Comparison of ENCODE assay signal across 13 cellular contexts in the genomic region with DNA sequence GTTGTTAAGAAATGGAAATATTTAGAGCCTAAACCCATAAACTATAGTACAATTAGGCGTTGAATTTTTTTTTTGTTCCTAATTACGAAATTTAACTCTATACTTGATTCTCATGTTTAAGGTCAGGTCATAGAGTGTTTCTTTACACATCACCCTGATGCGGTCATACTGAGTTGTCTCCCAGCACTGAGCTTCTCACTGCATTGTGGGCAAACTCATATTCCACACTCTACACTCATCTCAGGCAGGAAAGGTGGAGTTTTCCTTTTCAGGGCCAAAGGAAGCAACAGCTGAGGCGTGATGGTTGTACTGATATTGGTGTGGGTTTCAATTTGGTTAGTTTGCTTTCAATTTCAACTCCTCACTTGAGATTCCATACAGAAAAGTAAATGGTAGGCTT.
DNase-seq lines count a peak whose midpoint lies in the region; ATAC-seq and TF ChIP-seq lines count a peak whose summit lies in the region.
"Had no signal": no experiment of that assay in that cellular context is flagged by ENCODE, and none has a peak within 500 bp of the region (broad histone marks: within the 10 kb centered on the region; RNA-seq: fewer than 3 reads in every experiment).

No MANE protein-coding gene starts in this region.

- H3K27ac ChIP-seq in AG04450 (ENCODE audit: low read depth, low read length) = peak overlapping the region; percentile 89
- H3K27ac ChIP-seq in SJSA1 = peak overlapping the region; percentile 98
- H3K27ac ChIP-seq: HL-60, neural progenitor cell had no signal

- peaks cover 4% of the 10 kb centered on the region for H3K9me3 Mint-ChIP-seq in activated T-cell treated with anti-CD3 and anti-CD28 coated beads, Interleukin-2, amount 50 U/mL, for 4 hours
- no peaks in the 10 kb centered on the region for H3K9me3 Mint-ChIP-seq in stimulated activated naive CD8-positive, alpha-beta T cell treated with anti-CD3 and anti-CD28 coated beads, Interleukin-15, amount 100 ng/mL, for 72 hours
- H3K9me3 Mint-ChIP-seq: GM23338 had no signal

- H3K36me3 Mint-ChIP-seq in activated T-cell treated with anti-CD3 and anti-CD28 coated beads, Interleukin-2, amount 50 U/mL, for 4 hours (ENCODE audit: insufficient read depth) = no peaks in the 10 kb centered on the region

- POLR2A ChIA-PET in AG04450 (lab: Yijun Ruan, JAX) = interaction anchor here (0.6 to 1.5 kb wide), 2 partner anchors 76 to 487 kb away, joined by 4 to 5 read pairs; partner anchors contain the start of gene FAT4

- DNase-seq in AG04450 (ENCODE audit: low read depth, low spot score) = peak; percentile 41
- peak in 1 of 2 experiments; percentile 66 for DNase-seq in SJSA1 (ENCODE audit: low read depth in 1 of 2, low spot score in 2 of 2)
- peak; percentile 93 for DNase-seq in fibroblast of mammary gland (ENCODE audit: low read depth)
- DNase-seq in non-pigmented ciliary epithelial cell (ENCODE audit: low read depth) = peak; percentile 67
- DNase-seq in T-helper 9 cell = no peak
- DNase-seq in activated T-cell treated with anti-CD3 and anti-CD28 coated beads, Interleukin-2, amount 50 U/mL, for 4 hours = no peak
- no peak for DNase-seq in stimulated activated naive CD8-positive, alpha-beta T cell treated with anti-CD3 and anti-CD28 coated beads, Interleukin-15, amount 100 ng/mL, for 72 hours
- DNase-seq in mesenteric fat pad (ENCODE audit: low spot score) = no peak
- DNase-seq: BE2C, NCI-H1930 had no signal

- H3K4me1 ChIP-seq in SJSA1 (replicated peaks) = peaks cover 58% of the 10 kb centered on the region
- H3K4me1 ChIP-seq: neural progenitor cell had no signal

- H3K36me3 ChIP-seq in SJSA1 = 0 out of 2 replicates have a peak, but pooled peaks cover 3% of the 10 kb centered on the region
- H3K36me3 ChIP-seq: BE2C, neural progenitor cell had no signal

- H3K27me3 ChIP-seq in AG04450 (ENCODE audit: control insufficient read depth, insufficient read depth, low read length) = no peaks in the 10 kb centered on the region
- H3K27me3 ChIP-seq in SJSA1 (replicated peaks) = no peaks in the 10 kb centered on the region
- H3K27me3 ChIP-seq: BE2C, neural progenitor cell had no signal

- no peak for ATAC-seq in activated T-cell treated with anti-CD3 and anti-CD28 coated beads, Interleukin-2, amount 50 U/mL, for 4 hours
- no peak for ATAC-seq in stimulated activated naive CD8-positive, alpha-beta T cell treated with anti-CD3 and anti-CD28 coated beads, Interleukin-15, amount 100 ng/mL, for 72 hours
- ATAC-seq: GM23338 had no signal

- H3K4me1 Mint-ChIP-seq in activated T-cell treated with anti-CD3 and anti-CD28 coated beads, Interleukin-2, amount 50 U/mL, for 4 hours (ENCODE audit: low read depth) = no peaks in the 10 kb centered on the region
- no peaks in the 10 kb centered on the region for H3K4me1 Mint-ChIP-seq in stimulated activated naive CD8-positive, alpha-beta T cell treated with anti-CD3 and anti-CD28 coated beads, Interleukin-15, amount 100 ng/mL, for 72 hours
- H3K4me1 Mint-ChIP-seq: neural progenitor cell had no signal

- no peak overlapping the region for H3K27ac Mint-ChIP-seq in stimulated activated naive CD8-positive, alpha-beta T cell treated with anti-CD3 and anti-CD28 coated beads, Interleukin-15, amount 100 ng/mL, for 72 hours
- H3K27ac Mint-ChIP-seq: GM23338, neural progenitor cell had no signal

- H3K9me3 ChIP-seq in AG04450 (ENCODE audit: control insufficient read depth, insufficient read depth, low read length) (no peaks in the 10 kb centered on the region), SJSA1 (replicated peaks) (no peaks in the 10 kb centered on the region)
- H3K9me3 ChIP-seq: BE2C had no signal

- H3K27me3 Mint-ChIP-seq in activated T-cell treated with anti-CD3 and anti-CD28 coated beads, Interleukin-2, amount 50 U/mL, for 4 hours (ENCODE audit: low read depth) = no peaks in the 10 kb centered on the region
- no peaks in the 10 kb centered on the region for H3K27me3 Mint-ChIP-seq in stimulated activated naive CD8-positive, alpha-beta T cell treated with anti-CD3 and anti-CD28 coated beads, Interleukin-15, amount 100 ng/mL, for 72 hours

- no peak overlapping the region for H3K4me3 Mint-ChIP-seq in activated T-cell treated with anti-CD3 and anti-CD28 coated beads, Interleukin-2, amount 50 U/mL, for 4 hours
- no peak overlapping the region for H3K4me3 Mint-ChIP-seq in stimulated activated naive CD8-positive, alpha-beta T cell treated with anti-CD3 and anti-CD28 coated beads, Interleukin-15, amount 100 ng/mL, for 72 hours
- H3K4me3 Mint-ChIP-seq: GM23338, neural progenitor cell had no signal

- CTCF ChIA-PET in AG04450 (lab: Charles Lee) = interaction anchor here (0.6 to 1.0 kb wide), 2 partner anchors 76 to 1194 kb away, joined by 3 to 5 read pairs; no protein-coding TSS in a partner anchor

- H3K4me3 ChIP-seq in AG04450 (ENCODE audit: low read depth, low read length) (peak overlapping the region; percentile 23), SJSA1 (peak overlapping the region; percentile 2), fibroblast of mammary gland (ENCODE audit: control insufficient read depth, low read depth, low read length) (peak overlapping the region; percentile 24)
- H3K4me3 ChIP-seq: GM23338, neural progenitor cell had no signal

- TF ChIP-seq CTCF in AG04450 (IDR thresholded peaks at IDR 0.05; ENCODE audit: low read depth, low read length) = no peak
- TF ChIP-seq CTCF in fibroblast of mammary gland (conservative IDR thresholded peaks at IDR 0.05; ENCODE audit: control insufficient read depth, insufficient read depth, low read depth, low read length) = no peak

Comparison
In these comparisons a context has a peak if more than half of its experiments do, and no peak if none do; other contexts are left out.
1. DNase-seq: peak in AG04450 (single experiment), fibroblast of mammary gland (single experiment) and non-pigmented ciliary epithelial cell (single experiment); none in T-helper 9 cell (single experiment), activated T-cell treated with anti-CD3 and anti-CD28 coated beads, Interleukin-2, amount 50 U/mL, for 4 hours (single experiment), stimulated activated naive CD8-positive, alpha-beta T cell treated with anti-CD3 and anti-CD28 coated beads, Interleukin-15, amount 100 ng/mL, for 72 hours (0 of 2) and mesenteric fat pad (single experiment).
2. Peak in every context shown above with its lines, with median percentiles within 50 percentile points of each other: H3K4me3 ChIP-seq.